In genomic region chr14:72906879-72907278, GRCh38 we compare ENCODE assay signal across 1 cellular context.
TF ChIP-seq lines count a peak whose summit lies in the region.

No MANE protein-coding gene starts in this region.

TF ChIP-seq in GM12878, 131 proteins besides CTCF, POLR2A, EP300 and RAD21 (continued from another document):
- no peak for TF ChIP-seq NKRF (conservative IDR thresholded peaks at IDR 0.05)
- TF ChIP-seq, protein P1, sequence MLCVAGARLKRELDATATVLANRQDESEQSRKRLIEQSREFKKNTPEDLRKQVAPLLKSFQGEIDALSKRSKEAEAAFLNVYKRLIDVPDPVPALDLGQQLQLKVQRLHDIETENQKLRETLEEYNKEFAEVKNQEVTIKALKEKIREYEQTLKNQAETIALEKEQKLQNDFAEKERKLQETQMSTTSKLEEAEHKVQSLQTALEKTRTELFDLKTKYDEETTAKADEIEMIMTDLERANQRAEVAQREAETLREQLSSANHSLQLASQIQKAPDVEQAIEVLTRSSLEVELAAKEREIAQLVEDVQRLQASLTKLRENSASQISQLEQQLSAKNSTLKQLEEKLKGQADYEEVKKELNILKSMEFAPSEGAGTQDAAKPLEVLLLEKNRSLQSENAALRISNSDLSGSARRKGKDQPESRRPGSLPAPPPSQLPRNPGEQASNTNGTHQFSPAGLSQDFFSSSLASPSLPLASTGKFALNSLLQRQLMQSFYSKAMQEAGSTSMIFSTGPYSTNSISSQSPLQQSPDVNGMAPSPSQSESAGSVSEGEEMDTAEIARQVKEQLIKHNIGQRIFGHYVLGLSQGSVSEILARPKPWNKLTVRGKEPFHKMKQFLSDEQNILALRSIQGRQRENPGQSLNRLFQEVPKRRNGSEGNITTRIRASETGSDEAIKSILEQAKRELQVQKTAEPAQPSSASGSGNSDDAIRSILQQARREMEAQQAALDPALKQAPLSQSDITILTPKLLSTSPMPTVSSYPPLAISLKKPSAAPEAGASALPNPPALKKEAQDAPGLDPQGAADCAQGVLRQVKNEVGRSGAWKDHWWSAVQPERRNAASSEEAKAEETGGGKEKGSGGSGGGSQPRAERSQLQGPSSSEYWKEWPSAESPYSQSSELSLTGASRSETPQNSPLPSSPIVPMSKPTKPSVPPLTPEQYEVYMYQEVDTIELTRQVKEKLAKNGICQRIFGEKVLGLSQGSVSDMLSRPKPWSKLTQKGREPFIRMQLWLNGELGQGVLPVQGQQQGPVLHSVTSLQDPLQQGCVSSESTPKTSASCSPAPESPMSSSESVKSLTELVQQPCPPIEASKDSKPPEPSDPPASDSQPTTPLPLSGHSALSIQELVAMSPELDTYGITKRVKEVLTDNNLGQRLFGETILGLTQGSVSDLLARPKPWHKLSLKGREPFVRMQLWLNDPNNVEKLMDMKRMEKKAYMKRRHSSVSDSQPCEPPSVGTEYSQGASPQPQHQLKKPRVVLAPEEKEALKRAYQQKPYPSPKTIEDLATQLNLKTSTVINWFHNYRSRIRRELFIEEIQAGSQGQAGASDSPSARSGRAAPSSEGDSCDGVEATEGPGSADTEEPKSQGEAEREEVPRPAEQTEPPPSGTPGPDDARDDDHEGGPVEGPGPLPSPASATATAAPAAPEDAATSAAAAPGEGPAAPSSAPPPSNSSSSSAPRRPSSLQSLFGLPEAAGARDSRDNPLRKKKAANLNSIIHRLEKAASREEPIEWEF (IDR thresholded peaks at IDR 0.05; ENCODE audit: insufficient replicate concordance, low read depth, low read length): no peak
- no peak for TF ChIP-seq POLR2AphosphoS2 (IDR thresholded peaks at IDR 0.05; ENCODE audit: low read depth, low read length)
- TF ChIP-seq ASH2L (IDR thresholded peaks at IDR 0.05; ENCODE audit: borderline replicate concordance, low read depth): no peak
- TF ChIP-seq, protein P2, sequence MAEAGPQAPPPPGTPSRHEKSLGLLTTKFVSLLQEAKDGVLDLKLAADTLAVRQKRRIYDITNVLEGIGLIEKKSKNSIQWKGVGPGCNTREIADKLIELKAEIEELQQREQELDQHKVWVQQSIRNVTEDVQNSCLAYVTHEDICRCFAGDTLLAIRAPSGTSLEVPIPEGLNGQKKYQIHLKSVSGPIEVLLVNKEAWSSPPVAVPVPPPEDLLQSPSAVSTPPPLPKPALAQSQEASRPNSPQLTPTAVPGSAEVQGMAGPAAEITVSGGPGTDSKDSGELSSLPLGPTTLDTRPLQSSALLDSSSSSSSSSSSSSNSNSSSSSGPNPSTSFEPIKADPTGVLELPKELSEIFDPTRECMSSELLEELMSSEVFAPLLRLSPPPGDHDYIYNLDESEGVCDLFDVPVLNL (IDR thresholded peaks at IDR 0.05; ENCODE audit: low read depth, low read length): no peak
- no peak for TF ChIP-seq TCF12 (IDR thresholded peaks at IDR 0.05; ENCODE audit: low read depth, low read length)
